27 cellular contexts compared by ENCODE assay signal in genomic region chr11:40166892-40167291, GRCh38.
"Had no signal": no experiment of that assay in that cellular context is flagged by ENCODE, and none has a peak within 500 bp of the region (broad histone marks: within the 10 kb centered on the region; RNA-seq: fewer than 3 reads in every experiment).

No MANE protein-coding gene starts in this region.

- H3K4me1 ChIP-seq: esophagus squamous epithelium, gastroesophageal sphincter, lower lobe of right lung, testis, vagina had no signal

- DNase-seq: activated CD8-positive, alpha-beta memory T cell treated with anti-CD3 and anti-CD28 coated beads for 24 hours; activated CD8-positive, alpha-beta memory T cell treated with anti-CD3 and anti-CD28 coated beads, Interleukin-2, amount 50 U/mL, for 4 hours; activated naive CD4-positive, alpha-beta T cell; activated naive CD8-positive, alpha-beta T cell treated with anti-CD3 and anti-CD28 coated beads for 36 hours; activated T-cell treated with anti-CD3 and anti-CD28 coated beads, Interleukin-2, amount 50 U/mL, for 4 hours; endodermal cell; esophagus squamous epithelium; heart left ventricle; lower lobe of right lung; naive thymus-derived CD8-positive, alpha-beta T cell; posterior cingulate gyrus; stimulated activated CD4-positive, alpha-beta T cell treated with anti-CD3 and anti-CD28 coated beads, Interleukin-2, amount 100 ng/mL, for 48 hours; stimulated activated CD8-positive, alpha-beta memory T cell treated with anti-CD3 and anti-CD28 coated beads, Interleukin-4, amount 100 ng/mL, for 48 hours; stimulated activated naive B cell treated with anti-CD40 and anti-IgM and Interleukin-4, amounts not matched to agents 10 μg/mL and 1 μg/mL and 100 μg/mL, for 72 hours; testis; trophoblast cell had no signal

- H3K9ac ChIP-seq: neural progenitor cell had no signal

- H3K36me3 Mint-ChIP-seq: activated naive CD8-positive, alpha-beta T cell treated with anti-CD3 and anti-CD28 coated beads for 36 hours; naive thymus-derived CD8-positive, alpha-beta T cell; neural progenitor cell; stimulated activated naive B cell treated with anti-CD40 and anti-IgM and Interleukin-4, amounts not matched to agents 10 μg/mL and 1 μg/mL and 100 μg/mL, for 72 hours had no signal

- H3K4me1 Mint-ChIP-seq: activated naive CD8-positive, alpha-beta T cell treated with anti-CD3 and anti-CD28 coated beads for 36 hours; naive thymus-derived CD8-positive, alpha-beta T cell; stimulated activated naive B cell treated with anti-CD40 and anti-IgM and Interleukin-4, amounts not matched to agents 10 μg/mL and 1 μg/mL and 100 μg/mL, for 72 hours; WTC11 had no signal

- H3K4me2 ChIP-seq: neural progenitor cell, smooth muscle cell had no signal

- H3K27me3 ChIP-seq: esophagus squamous epithelium, gastroesophageal sphincter, heart left ventricle, neural progenitor cell, testis, vagina had no signal

- H2AFZ ChIP-seq: neural progenitor cell had no signal

- H3K4me3 ChIP-seq: coronary artery, esophagus squamous epithelium, gastroesophageal sphincter, heart left ventricle, lower lobe of right lung, neural progenitor cell, smooth muscle cell, testis, vagina had no signal

- H3K27ac ChIP-seq: coronary artery, esophagus squamous epithelium, gastroesophageal sphincter, heart left ventricle, lower lobe of right lung, neural progenitor cell, testis, vagina had no signal

- ATAC-seq: activated T-cell treated with anti-CD3 and anti-CD28 coated beads, Interleukin-2, amount 50 U/mL, for 4 hours; gastroesophageal sphincter; heart left ventricle; left lobe of liver; lower lobe of right lung; naive thymus-derived CD8-positive, alpha-beta T cell; sciatic nerve; stimulated activated naive B cell treated with anti-CD40 and anti-IgM and Interleukin-4, amounts not matched to agents 10 μg/mL and 1 μg/mL and 100 μg/mL, for 72 hours; WTC11 had no signal

- H3K4me3 Mint-ChIP-seq: activated naive CD8-positive, alpha-beta T cell treated with anti-CD3 and anti-CD28 coated beads for 36 hours; activated T-cell treated with anti-CD3 and anti-CD28 coated beads, Interleukin-2, amount 50 U/mL, for 4 hours; endodermal cell; naive thymus-derived CD8-positive, alpha-beta T cell; neural progenitor cell; stimulated activated naive B cell treated with anti-CD40 and anti-IgM and Interleukin-4, amounts not matched to agents 10 μg/mL and 1 μg/mL and 100 μg/mL, for 72 hours; WTC11 had no signal

- FAIRE-seq: bronchial epithelial cell, keratinocyte had no signal

- H3K36me3 ChIP-seq: esophagus squamous epithelium, gastroesophageal sphincter, heart left ventricle, lower lobe of right lung, neural progenitor cell, vagina had no signal

- H3K27ac Mint-ChIP-seq: activated naive CD8-positive, alpha-beta T cell treated with anti-CD3 and anti-CD28 coated beads for 36 hours; activated T-helper 2 cell treated with anti-CD3 and anti-CD28 coated beads, Interferon-gamma antibody, Interleukin-2, Interleukin-4, amounts not matched to agents 10 μg/mL and 5 μg/mL and 100 μg/mL, durations not matched to agents 14 hours and 24 hours and 36 hours; endodermal cell; naive thymus-derived CD8-positive, alpha-beta T cell; neural progenitor cell; stimulated activated naive B cell treated with anti-CD40 and anti-IgM and Interleukin-4, amounts not matched to agents 10 μg/mL and 1 μg/mL and 100 μg/mL, for 72 hours; WTC11 had no signal

- H3K9me3 ChIP-seq: lower lobe of right lung, testis, vagina had no signal

- H3K27me3 Mint-ChIP-seq: activated naive CD8-positive, alpha-beta T cell treated with anti-CD3 and anti-CD28 coated beads for 36 hours; naive thymus-derived CD8-positive, alpha-beta T cell; stimulated activated naive B cell treated with anti-CD40 and anti-IgM and Interleukin-4, amounts not matched to agents 10 μg/mL and 1 μg/mL and 100 μg/mL, for 72 hours had no signal
